9 cellular contexts compared by ENCODE assay signal in genomic region chr1:38612956-38613355, GRCh38.
"Had no signal": no experiment of that assay in that cellular context is flagged by ENCODE, and none has a peak within 500 bp of the region (broad histone marks: within the 10 kb centered on the region; RNA-seq: fewer than 3 reads in every experiment).

No MANE protein-coding gene starts in this region.

- DNase-seq: GM23248, GOT3, H7, HFFc6 had no signal

- H3K4me1 Mint-ChIP-seq: IgD-negative memory B cell had no signal

- H3K9me3 ChIP-seq: HAP-1 had no signal

- ATAC-seq: HCT116, HepG2 had no signal

- H3K4me3 ChIP-seq: GM23248, HAP-1 had no signal

- H3K27ac ChIP-seq: GM23248, HL-60 had no signal

- H3K4me1 ChIP-seq: HAP-1 had no signal

- H3K4me3 Mint-ChIP-seq: HFFc6, IgD-negative memory B cell had no signal

- H3K27ac Mint-ChIP-seq: HFFc6 had no signal

- H3K36me3 ChIP-seq: HAP-1 had no signal

- H3K9ac ChIP-seq: GM23248 had no signal

- H2AFZ ChIP-seq: GM23248 had no signal
